ENCODE assay signal across 1 cellular context in genomic region chr3:139234491-139234890, GRCh38.
TF ChIP-seq lines count a peak whose summit lies in the region.

No MANE protein-coding gene starts in this region.

TF ChIP-seq in K562, 482 proteins besides CTCF, POLR2A, EP300 and RAD21 (continued from another document):
- TF ChIP-seq HDAC6 (IDR thresholded peaks at IDR 0.05; ENCODE audit: low read depth, low read length) (no peak), FOSL1 (tag; conservative IDR thresholded peaks at IDR 0.05) (no peak), RBM25 (IDR thresholded peaks at IDR 0.05; ENCODE audit: low read depth, low read length, severe bottlenecking) (no peak), BRCA1 (IDR thresholded peaks at IDR 0.05) (no peak), BRCA1 (CRISPR knock-in tag; IDR thresholded peaks at IDR 0.05) (no peak), RFX7 (CRISPR knock-in tag; IDR thresholded peaks at IDR 0.05) (no peak), ZNF41 (CRISPR knock-in tag; conservative IDR thresholded peaks at IDR 0.05) (no peak)
- TF ChIP-seq, protein P1, sequence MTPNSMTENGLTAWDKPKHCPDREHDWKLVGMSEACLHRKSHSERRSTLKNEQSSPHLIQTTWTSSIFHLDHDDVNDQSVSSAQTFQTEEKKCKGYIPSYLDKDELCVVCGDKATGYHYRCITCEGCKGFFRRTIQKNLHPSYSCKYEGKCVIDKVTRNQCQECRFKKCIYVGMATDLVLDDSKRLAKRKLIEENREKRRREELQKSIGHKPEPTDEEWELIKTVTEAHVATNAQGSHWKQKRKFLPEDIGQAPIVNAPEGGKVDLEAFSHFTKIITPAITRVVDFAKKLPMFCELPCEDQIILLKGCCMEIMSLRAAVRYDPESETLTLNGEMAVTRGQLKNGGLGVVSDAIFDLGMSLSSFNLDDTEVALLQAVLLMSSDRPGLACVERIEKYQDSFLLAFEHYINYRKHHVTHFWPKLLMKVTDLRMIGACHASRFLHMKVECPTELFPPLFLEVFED (CRISPR knock-in tag; conservative IDR thresholded peaks at IDR 0.05), result no peak
